In the genomic region with DNA sequence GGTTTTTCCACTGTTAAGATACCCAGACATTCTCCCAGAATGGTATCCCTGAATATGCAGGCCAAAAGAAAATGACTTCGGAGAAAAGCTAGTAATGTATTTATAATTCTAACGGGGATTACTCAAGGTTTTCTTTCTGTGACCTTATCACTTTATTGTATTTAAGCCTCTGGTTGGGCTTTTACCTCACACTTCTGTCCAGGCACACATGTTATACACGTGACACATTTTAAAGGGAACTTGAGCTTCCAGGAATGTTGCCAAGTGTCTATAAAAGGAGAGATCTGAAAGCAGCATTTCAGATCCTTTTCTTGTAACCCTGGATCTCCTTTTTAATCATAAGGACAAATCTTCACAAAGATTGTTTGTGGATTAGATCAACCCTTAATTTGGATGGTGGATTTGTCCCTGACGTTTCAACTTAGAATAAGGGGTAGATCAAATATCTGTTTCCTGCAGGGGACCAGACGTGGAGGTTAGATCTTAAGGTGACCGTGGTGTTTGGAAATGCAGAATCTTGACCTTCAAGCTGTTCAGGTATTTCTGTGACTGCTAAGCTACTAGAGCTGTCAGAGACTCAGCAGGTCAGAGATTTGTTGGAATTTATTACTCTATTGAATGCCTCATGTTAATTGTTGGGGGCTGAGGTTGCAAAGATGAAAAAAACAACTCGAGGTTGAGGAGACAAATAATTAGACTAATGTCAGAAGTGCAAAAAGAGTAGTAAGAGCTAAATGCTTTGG, we compare ENCODE assay signal across 2 cellular contexts.
TF ChIP-seq lines count a peak whose summit lies in the region.

No MANE protein-coding gene starts in this region.

TF ChIP-seq in A549, 52 proteins besides CTCF, POLR2A, EP300 and RAD21:
- no peak for TF ChIP-seq HDAC2 (IDR thresholded peaks at IDR 0.05)
- TF ChIP-seq NPAS2 (CRISPR knock-in tag; IDR thresholded peaks at IDR 0.05; ENCODE audit: borderline replicate concordance): 0 out of 2 replicates have a peak, but pooled peaks have one; percentile 30

TF ChIP-seq in endothelial cell of umbilical vein, 7 proteins besides CTCF, POLR2A, EP300 and RAD21:
- TF ChIP-seq JUN (IDR thresholded peaks at IDR 0.05; ENCODE audit: borderline replicate concordance, insufficient read depth, insufficient read length, low read depth) (no peak), GATA2 (IDR thresholded peaks at IDR 0.05; ENCODE audit: insufficient read depth, insufficient read length, low read depth, low read length) (no peak), MYC (IDR thresholded peaks at IDR 0.05; ENCODE audit: low read depth, low read length) (no peak), POLR2AphosphoS5 (IDR thresholded peaks at IDR 0.05; ENCODE audit: insufficient read depth, low read depth, low read length) (no peak), FOS (IDR thresholded peaks at IDR 0.05; ENCODE audit: borderline replicate concordance, insufficient read depth, low read length) (no peak), EZH2 (IDR thresholded peaks at IDR 0.05; ENCODE audit: borderline replicate concordance, low read depth, low read length, severe bottlenecking) (no peak)
- TF ChIP-seq, protein P1, sequence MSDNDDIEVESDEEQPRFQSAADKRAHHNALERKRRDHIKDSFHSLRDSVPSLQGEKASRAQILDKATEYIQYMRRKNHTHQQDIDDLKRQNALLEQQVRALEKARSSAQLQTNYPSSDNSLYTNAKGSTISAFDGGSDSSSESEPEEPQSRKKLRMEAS (IDR thresholded peaks at IDR 0.05; ENCODE audit: insufficient read depth, insufficient read length): peak; percentile 23
